ENCODE assay signal across 9 cellular contexts in genomic region chr9:113409481-113409880, GRCh38. TPM values are rescaled to one million over a fixed set of nuclear protein-coding genes. Genes with fewer than 3 reads are reported as not detected.
DNase-seq lines count a peak whose midpoint lies in the region; ATAC-seq and FAIRE-seq lines count a peak whose summit lies in the region.
"Had no signal": no experiment of that assay in that cellular context is flagged by ENCODE, and none has a peak within 500 bp of the region (broad histone marks: within the 10 kb centered on the region; RNA-seq: fewer than 3 reads in every experiment).

No MANE protein-coding gene starts in this region.

- FAIRE-seq in GM19239 (lab: Jason Lieb, UNC) = no peak
- FAIRE-seq: A204.1 had no signal

- no peaks in the 10 kb centered on the region for H3K27me3 Mint-ChIP-seq in activated CD4-positive, alpha-beta memory T cell treated with anti-CD3 and anti-CD28 coated beads for 36 hours
- H3K27me3 Mint-ChIP-seq in stimulated activated memory B cell treated with anti-CD40 and anti-IgM and Interleukin-4, amounts not matched to agents 10 μg/mL and 1 μg/mL and 100 μg/mL, for 72 hours = no peaks in the 10 kb centered on the region

- peak overlapping the region; percentile 98 for H3K4me3 Mint-ChIP-seq in activated CD4-positive, alpha-beta memory T cell treated with anti-CD3 and anti-CD28 coated beads for 36 hours
- H3K4me3 Mint-ChIP-seq in stimulated activated memory B cell treated with anti-CD40 and anti-IgM and Interleukin-4, amounts not matched to agents 10 μg/mL and 1 μg/mL and 100 μg/mL, for 72 hours = peak overlapping the region; percentile 90

- peak overlapping the region; percentile 92 for H3K4me3 ChIP-seq in iPS-11a (ENCODE audit: low read depth, low read length)

- DNase-seq in DMS 273 (lab: John Stamatoyannopoulos, UW; ENCODE audit: unreplicated experiment) = peak; percentile 40
- DNase-seq in DMS 273 treated with DMSO at 0.1 percent for 48 hours (lab: John Stamatoyannopoulos, UW) = no peak
- no peak for DNase-seq in activated CD4-positive, alpha-beta memory T cell treated with anti-CD3 and anti-CD28 coated beads for 36 hours
- DNase-seq in GM19239 (ENCODE audit: insufficient read length, low spot score) = no peak
- DNase-seq in stimulated activated CD4-positive, alpha-beta T cell treated with anti-CD3 and anti-CD28 coated beads, Interleukin-4, amount 100 ng/mL, for 1 hour = no peak

- peaks cover 32% of the 10 kb centered on the region for H3K36me3 Mint-ChIP-seq in activated CD4-positive, alpha-beta memory T cell treated with anti-CD3 and anti-CD28 coated beads for 36 hours
- peaks cover 21% of the 10 kb centered on the region for H3K36me3 Mint-ChIP-seq in stimulated activated memory B cell treated with anti-CD40 and anti-IgM and Interleukin-4, amounts not matched to agents 10 μg/mL and 1 μg/mL and 100 μg/mL, for 72 hours

- H3K27ac Mint-ChIP-seq in activated CD4-positive, alpha-beta memory T cell treated with anti-CD3 and anti-CD28 coated beads for 36 hours = peak overlapping the region; percentile 100
- peak overlapping the region; percentile 98 for H3K27ac Mint-ChIP-seq in stimulated activated memory B cell treated with anti-CD40 and anti-IgM and Interleukin-4, amounts not matched to agents 10 μg/mL and 1 μg/mL and 100 μg/mL, for 72 hours

- intact Hi-C loops in activated CD4-positive, alpha-beta memory T cell treated with anti-CD3 and anti-CD28 coated beads for 36 hours (cut with micrococcal nuclease) = no loop called here

- no peak for ATAC-seq in stimulated activated memory B cell treated with anti-CD40 and anti-IgM and Interleukin-4, amounts not matched to agents 10 μg/mL and 1 μg/mL and 100 μg/mL, for 72 hours
- no peak for ATAC-seq in GM19463 (IDR thresholded peaks at IDR 0.05; ENCODE audit: unreplicated experiment)

- peaks cover 36% of the 10 kb centered on the region for H3K4me1 Mint-ChIP-seq in activated CD4-positive, alpha-beta memory T cell treated with anti-CD3 and anti-CD28 coated beads for 36 hours (ENCODE audit: low read depth)
- peaks cover 29% of the 10 kb centered on the region for H3K4me1 Mint-ChIP-seq in stimulated activated memory B cell treated with anti-CD40 and anti-IgM and Interleukin-4, amounts not matched to agents 10 μg/mL and 1 μg/mL and 100 μg/mL, for 72 hours

- CTCF ChIA-PET in activated CD4-positive, alpha-beta memory T cell treated with anti-CD3 and anti-CD28 coated beads for 36 hours (lab: Charles Lee) = interaction anchor here (0.6 to 1.6 kb wide), 9 partner anchors 8 to 272 kb away, joined by 3 to 28 read pairs (median 5); partner anchors contain the start of genes ALAD, BSPRY, CDC26 and HDHD3

- H3K9me3 Mint-ChIP-seq in activated CD4-positive, alpha-beta memory T cell treated with anti-CD3 and anti-CD28 coated beads for 36 hours = no peaks in the 10 kb centered on the region
- H3K9me3 Mint-ChIP-seq in stimulated activated memory B cell treated with anti-CD40 and anti-IgM and Interleukin-4, amounts not matched to agents 10 μg/mL and 1 μg/mL and 100 μg/mL, for 72 hours = no peaks in the 10 kb centered on the region

- POLR2A ChIA-PET in activated CD4-positive, alpha-beta memory T cell treated with anti-CD3 and anti-CD28 coated beads for 36 hours (lab: Charles Lee) = interaction anchor here (0.9 to 2.2 kb wide), 10 partner anchors 9 to 188 kb away, joined by 3 to 26 read pairs (median 9); partner anchors contain the start of genes ALAD, BSPRY, CDC26 and FKBP15

RNA-seq across cellular contexts. Expression of gene POLE3, which starts 1.0 kb away (rescaled TPM):
- total RNA-seq in activated CD4-positive, alpha-beta memory T cell treated with anti-CD3 and anti-CD28 coated beads for 36 hours = 10 to 100 TPM; 44.3 to 45.0 TPM

RNA-seq across cellular contexts. Expression of gene C9orf43, which starts 1.1 kb away (rescaled TPM):
- total RNA-seq in activated CD4-positive, alpha-beta memory T cell treated with anti-CD3 and anti-CD28 coated beads for 36 hours = under 1 TPM; 0.65 to 0.81 TPM

RNA-seq across cellular contexts. Expression of gene ALAD, which starts 8.4 kb away (rescaled TPM):
- total RNA-seq in activated CD4-positive, alpha-beta memory T cell treated with anti-CD3 and anti-CD28 coated beads for 36 hours = 10 to 100 TPM; 21.4 to 22.9 TPM

RNA-seq across cellular contexts. Expression of gene HDHD3, which starts 32.7 kb away (rescaled TPM):
- 10 to 100 TPM; 17.2 to 17.7 TPM for total RNA-seq in activated CD4-positive, alpha-beta memory T cell treated with anti-CD3 and anti-CD28 coated beads for 36 hours

RNA-seq across cellular contexts. Expression of gene RGS3, which starts 54.0 kb away (rescaled TPM):
- 10 to 100 TPM; 54.4 to 57.7 TPM for total RNA-seq in activated CD4-positive, alpha-beta memory T cell treated with anti-CD3 and anti-CD28 coated beads for 36 hours
